ENCODE assay signal across 19 cellular contexts in the genomic region with DNA sequence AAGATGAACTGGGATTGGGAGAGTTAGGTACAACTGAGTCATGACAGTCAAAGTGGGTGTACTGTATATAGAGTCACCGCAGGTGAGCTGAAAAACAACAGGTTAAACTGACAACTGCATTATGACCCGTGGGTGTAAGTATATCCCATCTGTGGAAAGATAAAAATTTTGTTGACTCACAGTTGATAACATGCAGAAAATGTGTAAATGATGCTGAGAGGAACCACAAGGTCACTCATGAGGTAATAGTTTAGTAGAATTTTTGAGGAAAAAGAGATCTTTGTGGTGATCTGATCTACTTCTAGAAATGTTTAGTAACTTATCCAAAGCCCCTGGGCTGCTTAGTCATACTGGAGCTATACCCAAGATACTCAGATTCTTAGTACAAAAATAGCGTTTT. TPM values are rescaled to one million over a fixed set of nuclear protein-coding genes. Genes with fewer than 3 reads are reported as not detected.
"Had no signal": no experiment of that assay in that cellular context is flagged by ENCODE, and none has a peak within 500 bp of the region (broad histone marks: within the 10 kb centered on the region; RNA-seq: fewer than 3 reads in every experiment).

No MANE protein-coding gene starts in this region.

- DNase-seq: activated CD4-positive, alpha-beta T cell treated with anti-CD3 and anti-CD28 coated beads for 4 hours; activated CD8-positive, alpha-beta memory T cell treated with anti-CD3 and anti-CD28 coated beads, Interleukin-2, amount 50 U/mL, for 4 hours; activated CD8-positive, alpha-beta T cell treated with anti-CD3 and anti-CD28 coated beads for 36 hours; islet precursor cell; left lung; occipital lobe; right lobe of liver; spleen; stimulated activated CD4-positive, alpha-beta T cell treated with anti-CD3 and anti-CD28 coated beads, Interleukin-2, amount 100 ng/mL, for 24 hours; stimulated activated naive CD4-positive, alpha-beta T cell treated with Interleukin-2 at 50 U/mL for 16 hours had no signal

RNA-seq across cellular contexts. Expression of a gene that starts 0.8 kb away (rescaled TPM):
- total RNA-seq: bronchial epithelial cell; chondrocyte; dermis microvascular lymphatic vessel endothelial cell; esophagus mucosa; glomerular endothelial cell; left lung; natural killer cell treated with Interleukin-12 subunit alpha and Interleukin-12 subunit beta and Interleukin-15 and Interleukin-18, amount 100 ng/mL, for 72 hours; occipital lobe; progenitor cell of endocrine pancreas; right lobe of liver had no signal

RNA-seq across cellular contexts. Expression of a gene that starts 13.5 kb away (rescaled TPM):
- total RNA-seq: bronchial epithelial cell, chondrocyte, dermis microvascular lymphatic vessel endothelial cell, esophagus mucosa, glomerular endothelial cell, progenitor cell of endocrine pancreas had no signal

RNA-seq across cellular contexts. Expression of a gene that starts 52.8 kb away (rescaled TPM):
- total RNA-seq: activated CD8-positive, alpha-beta T cell treated with anti-CD3 and anti-CD28 coated beads for 36 hours; bronchial epithelial cell; chondrocyte; dermis microvascular lymphatic vessel endothelial cell; esophagus mucosa; glomerular endothelial cell; left lung; mucosa of gallbladder; natural killer cell treated with Interleukin-12 subunit alpha and Interleukin-12 subunit beta and Interleukin-15 and Interleukin-18, amount 100 ng/mL, for 72 hours; occipital lobe; progenitor cell of endocrine pancreas; right lobe of liver; spleen; T-helper 2 cell treated with Interferon-gamma antibody and Interleukin-4, amounts not matched to agents 100 ng/mL and 5 ng/mL, for 36 hours had no signal
